ENCODE assay signal across 9 cellular contexts in the genomic region with DNA sequence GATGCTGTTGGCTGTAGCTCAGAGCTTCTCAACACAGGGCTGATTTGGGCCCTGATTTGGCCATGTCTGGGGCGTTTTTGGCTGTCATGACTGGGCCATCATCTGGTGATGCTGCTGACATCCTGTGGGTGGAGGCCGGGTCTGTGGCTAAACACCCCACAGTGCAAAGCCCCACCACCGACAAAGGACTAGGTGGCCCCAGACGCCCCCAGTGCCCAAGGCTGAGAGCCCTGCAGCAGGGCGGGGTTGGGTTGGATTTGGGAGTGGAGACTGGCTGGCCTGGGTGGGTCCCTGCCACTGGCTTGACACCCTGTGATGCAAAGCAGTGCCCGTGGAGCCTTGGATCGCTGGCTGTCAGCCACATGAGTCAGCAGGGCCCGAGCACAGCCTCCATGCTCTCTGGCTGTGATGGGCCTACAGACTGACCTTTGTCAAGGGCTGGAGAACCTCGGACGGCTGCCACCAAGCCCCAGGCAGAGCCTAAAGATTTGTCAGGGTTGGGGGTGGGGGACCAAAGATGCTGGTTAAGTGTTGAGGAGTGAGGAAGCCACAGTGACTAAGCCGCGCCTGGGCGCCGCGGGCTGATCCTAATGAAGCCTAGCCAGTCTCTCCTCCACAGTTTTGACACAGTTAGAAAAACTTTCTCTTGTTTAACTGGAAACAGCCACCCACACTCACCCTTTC. TPM values are rescaled to one million over a fixed set of nuclear protein-coding genes. Genes with fewer than 3 reads are reported as not detected.
DNase-seq lines count a peak whose midpoint lies in the region; ATAC-seq and TF ChIP-seq lines count a peak whose summit lies in the region.
"Had no signal": no experiment of that assay in that cellular context is flagged by ENCODE, and none has a peak within 500 bp of the region (broad histone marks: within the 10 kb centered on the region; RNA-seq: fewer than 3 reads in every experiment).

No MANE protein-coding gene starts in this region.

- no peaks in the 10 kb centered on the region for H3K9me3 ChIP-seq in lung (ENCODE audit: control insufficient read depth in 2 of 2, insufficient read depth in 1 of 2, low read length in 1 of 2)
- no peaks in the 10 kb centered on the region for H3K9me3 ChIP-seq in tibial nerve

- peaks cover 0 to 1% of the 10 kb centered on the region in 2 donors for H3K4me1 ChIP-seq in lung (ENCODE audit: control insufficient read depth in 2 of 2, insufficient read depth in 2 of 2, low read length in 2 of 2)
- H3K4me1 ChIP-seq in tibial nerve: peaks cover 0 to 22% (median 7%) of the 10 kb centered on the region in 4 donors

- 69 to 81% methylated on average over 15 of the region's 15 CpGs for WGBS in lung, 2 donors
- 26 to 36% methylated on average over 11 to 12 of the region's 15 CpGs for WGBS in tibial nerve, 2 donors

- H3K27ac ChIP-seq in lung (ENCODE audit: low read depth in 1 of 2, low read length in 1 of 2) (no peak overlapping the region), tibial nerve (peak overlapping the region; percentile 10 to 83 (median 60))

- peak; percentile 54 for ATAC-seq in lung (ENCODE audit: insufficient read depth, low FRiP score)

- H3K36me3 ChIP-seq in lung (ENCODE audit: control insufficient read depth in 2 of 2, insufficient read depth in 2 of 2, low read length in 2 of 2): no peaks in the 10 kb centered on the region
- H3K36me3 ChIP-seq in tibial nerve: no peaks in the 10 kb centered on the region

- DNase-seq in HUDEP-2 (lab: John Stamatoyannopoulos, UW; ENCODE audit: unreplicated experiment in 76 of 76): peak in 67 of 76 experiments; percentile 1 to 77 (median 51)
- DNase-seq in dedifferentiated amniotic fluid mesenchymal stem cell (ENCODE audit: extremely low spot score): peak; percentile 87
- DNase-seq in lung (ENCODE audit: low spot score): peak; percentile 57
- DNase-seq in tibial nerve (ENCODE audit: low spot score in 2 of 2): peak; percentile 61 to 64
- no peak for DNase-seq in COR-L47 (lab: John Stamatoyannopoulos, UW)
- DNase-seq in putamen (ENCODE audit: low spot score): no peak
- DNase-seq in NOMO-1 treated with dmso at 0.1 percent for 144 hours (lab: John Stamatoyannopoulos, UW; ENCODE audit: unreplicated experiment): no peak
- DNase-seq in activated effector memory CD4-positive, alpha-beta T cell treated with Interleukin-2 at 50 U/mL for 16 hours: no peak
- DNase-seq: MV-4-11 had no signal

- H3K27me3 ChIP-seq in lung (ENCODE audit: control insufficient read depth, insufficient read depth) (no peaks in the 10 kb centered on the region), tibial nerve (no peaks in the 10 kb centered on the region)

- H3K4me3 ChIP-seq in lung (no peak overlapping the region), tibial nerve (no peak overlapping the region)

- no peak for TF ChIP-seq POLR2A in tibial nerve (IDR thresholded peaks at IDR 0.05)

- TF ChIP-seq EP300 in tibial nerve (IDR thresholded peaks at IDR 0.05): peak in 1 of 2 donors; percentile 43

- TF ChIP-seq CTCF in lung (IDR thresholded peaks at IDR 0.05; ENCODE audit: control extremely low read depth, extremely low read depth) (no peak), tibial nerve (IDR thresholded peaks at IDR 0.05) (no peak)

RNA-seq across cellular contexts. Expression of a gene that starts 28.3 kb away (rescaled TPM):
- total RNA-seq in lung (1 to 10 TPM in 1 of 2 donors, under 1 TPM in 1; 0.40 to 3.0 TPM), tibial nerve (1 to 10 TPM in 2 of 4 donors, not detected in 2; 5.9 to 9.6 TPM)
- 1 to 10 TPM in 1 of 2 donors, under 1 TPM in 1; 0.32 to 2.8 TPM for polyA plus RNA-seq in lung

Comparison
In these comparisons a context has a peak if more than half of its experiments do, and no peak if none do; other contexts are left out.
1. DNase-seq: peak in HUDEP-2 (67 of 76), dedifferentiated amniotic fluid mesenchymal stem cell (single experiment), lung (single experiment) and tibial nerve (2 of 2); none in COR-L47 (single experiment), putamen (single experiment), NOMO-1 treated with dmso at 0.1 percent for 144 hours (single experiment) and activated effector memory CD4-positive, alpha-beta T cell treated with Interleukin-2 at 50 U/mL for 16 hours (single experiment).
2. H3K27ac ChIP-seq: peak in tibial nerve (4 of 4); none in lung (0 of 2).